18 cellular contexts compared by ENCODE assay signal in the genomic region with DNA sequence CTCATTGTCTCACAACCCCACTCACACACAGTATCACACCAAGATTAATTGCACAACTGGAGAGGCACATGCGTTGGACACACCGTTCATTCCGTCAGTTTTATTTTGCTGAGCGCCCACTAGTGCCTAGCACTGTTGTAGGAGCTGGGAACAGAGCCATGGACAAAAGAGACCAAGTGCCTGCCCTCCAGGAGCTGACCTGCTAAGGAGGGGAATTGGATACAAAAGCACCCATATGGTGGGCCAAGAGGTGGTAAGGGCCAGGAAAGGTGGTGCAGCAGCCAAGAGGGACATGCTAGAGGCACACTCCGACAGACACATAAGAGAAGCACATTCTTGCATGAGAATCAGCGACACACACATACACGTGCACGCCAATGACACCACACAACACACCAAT. TPM values are rescaled to one million over a fixed set of nuclear protein-coding genes. Genes with fewer than 3 reads are reported as not detected.
DNase-seq lines count a peak whose midpoint lies in the region; ATAC-seq and TF ChIP-seq lines count a peak whose summit lies in the region.
"Had no signal": no experiment of that assay in that cellular context is flagged by ENCODE, and none has a peak within 500 bp of the region (broad histone marks: within the 10 kb centered on the region; RNA-seq: fewer than 3 reads in every experiment).

No MANE protein-coding gene starts in this region.

- in situ Hi-C loops in brain microvascular endothelial cell (cut with HindIII; ENCODE audit: low pct_ligation_motif_present, low sequenced_read_pairs) = no loop called here

- peaks cover 11% of the 10 kb centered on the region for H3K4me1 Mint-ChIP-seq in central memory CD8-positive, alpha-beta T cell
- H3K4me1 Mint-ChIP-seq in nephron progenitor cell = peaks cover 40% of the 10 kb centered on the region

- no peak for ATAC-seq in central memory CD8-positive, alpha-beta T cell (replicated peaks; ENCODE audit: extremely low read depth, poor library complexity, severe bottlenecking)
- no peak for ATAC-seq in HG02610 (IDR thresholded peaks at IDR 0.05; ENCODE audit: unreplicated experiment)
- ATAC-seq: activated naive CD8-positive, alpha-beta T cell treated with anti-CD3 and anti-CD28 coated beads, Interleukin-2, amount 50 U/mL, for 24 hours; HCT116; naive thymus-derived CD8-positive, alpha-beta T cell had no signal

- H3K27ac ChIP-seq in HUES48 (ENCODE audit: low read depth, low read length) (no peak overlapping the region), brain microvascular endothelial cell (no peak overlapping the region)
- H3K27ac ChIP-seq: skin epidermis, tibial nerve had no signal

- H3K9me3 ChIP-seq in BE2C = no peaks in the 10 kb centered on the region
- no peaks in the 10 kb centered on the region for H3K9me3 ChIP-seq in HUES48 (ENCODE audit: control insufficient read depth, insufficient read depth, low read length)

- H3K4me3 ChIP-seq in BE2C (ENCODE audit: low read depth, low read length) = peak overlapping the region; percentile 42
- H3K4me3 ChIP-seq in HUES48 (ENCODE audit: low read depth, low read length) = peak overlapping the region; percentile 49
- no peak overlapping the region for H3K4me3 ChIP-seq in brain microvascular endothelial cell (ENCODE audit: low read depth, low read length)
- H3K4me3 ChIP-seq: skin epidermis, tibial nerve had no signal

- H3K27me3 ChIP-seq in BE2C = peaks cover 14% of the 10 kb centered on the region
- H3K27me3 ChIP-seq in HUES48 (ENCODE audit: control insufficient read depth, insufficient read depth, low read length) = peaks cover 86% of the 10 kb centered on the region
- peaks cover 61% of the 10 kb centered on the region for H3K27me3 ChIP-seq in brain microvascular endothelial cell (replicated peaks)

- H3K9ac ChIP-seq in HUES48 (ENCODE audit: low read depth, low read length) = no peak overlapping the region

- H3K27me3 Mint-ChIP-seq in central memory CD8-positive, alpha-beta T cell = peaks cover 85% of the 10 kb centered on the region
- peaks cover 85% of the 10 kb centered on the region for H3K27me3 Mint-ChIP-seq in nephron progenitor cell (ENCODE audit: low read depth, poor library complexity)

- H3K4me3 Mint-ChIP-seq in central memory CD8-positive, alpha-beta T cell = peak overlapping the region; percentile 19
- peak overlapping the region; percentile 73 for H3K4me3 Mint-ChIP-seq in nephron progenitor cell
- H3K4me3 Mint-ChIP-seq: activated CD4-positive, alpha-beta T cell treated with anti-CD3 and anti-CD28 coated beads for 36 hours; activated naive CD8-positive, alpha-beta T cell treated with anti-CD3 and anti-CD28 coated beads, Interleukin-2, amount 50 U/mL, for 24 hours; activated T-cell treated with anti-CD3 and anti-CD28 coated beads, Interleukin-2, amount 50 U/mL, for 72 hours; dendritic cell treated with granulocyte-macrophage colony-stimulating factor and Interleukin-4, amounts not matched to agents 40 ng/mL and 50 ng/mL, for 4 days; memory B cell; naive thymus-derived CD8-positive, alpha-beta T cell had no signal

- H3K9me3 Mint-ChIP-seq in central memory CD8-positive, alpha-beta T cell = peaks cover 6% of the 10 kb centered on the region
- H3K9me3 Mint-ChIP-seq in nephron progenitor cell = peaks cover 23% of the 10 kb centered on the region
- H3K9me3 Mint-ChIP-seq: activated naive CD8-positive, alpha-beta T cell treated with anti-CD3 and anti-CD28 coated beads, Interleukin-2, amount 50 U/mL, for 24 hours; dendritic cell treated with granulocyte-macrophage colony-stimulating factor and Interleukin-4, amounts not matched to agents 40 ng/mL and 50 ng/mL, for 4 days had no signal

- peaks cover 6% of the 10 kb centered on the region for H3K36me3 Mint-ChIP-seq in central memory CD8-positive, alpha-beta T cell (ENCODE audit: insufficient read depth)
- H3K36me3 Mint-ChIP-seq in nephron progenitor cell (ENCODE audit: low read depth) = no peaks in the 10 kb centered on the region

- peaks cover 15% of the 10 kb centered on the region for H3K4me1 ChIP-seq in BE2C
- H3K4me1 ChIP-seq in HUES48 (ENCODE audit: control insufficient read depth, insufficient read depth, low read length) = peaks cover 32% of the 10 kb centered on the region

- DNase-seq in BE2C (no peak), nephron progenitor cell (no peak), hepatic stellate cell (ENCODE audit: low spot score) (no peak), brain microvascular endothelial cell (no peak)
- no peak for DNase-seq in central memory CD8-positive, alpha-beta T cell (ENCODE audit: low spot score in 2 of 2)
- DNase-seq: activated naive CD8-positive, alpha-beta T cell treated with anti-CD3 and anti-CD28 coated beads, Interleukin-2, amount 50 U/mL, for 24 hours; activated T-cell treated with anti-CD3 and anti-CD28 coated beads, Interleukin-2, amount 50 U/mL, for 72 hours; DND-41; naive thymus-derived CD8-positive, alpha-beta T cell; stimulated activated naive CD4-positive, alpha-beta T cell treated with Interleukin-2 at 50 U/mL for 16 hours had no signal

- H3K27ac Mint-ChIP-seq in central memory CD8-positive, alpha-beta T cell (ENCODE audit: low read depth) = no peak overlapping the region
- no peak overlapping the region for H3K27ac Mint-ChIP-seq in nephron progenitor cell
- H3K27ac Mint-ChIP-seq: activated CD4-positive, alpha-beta T cell treated with anti-CD3 and anti-CD28 coated beads for 36 hours; activated naive CD8-positive, alpha-beta T cell treated with anti-CD3 and anti-CD28 coated beads, Interleukin-2, amount 50 U/mL, for 24 hours; activated T-cell treated with anti-CD3 and anti-CD28 coated beads, Interleukin-2, amount 50 U/mL, for 72 hours; dendritic cell treated with granulocyte-macrophage colony-stimulating factor and Interleukin-4, amounts not matched to agents 40 ng/mL and 50 ng/mL, for 4 days; memory B cell; naive thymus-derived CD8-positive, alpha-beta T cell had no signal

- H3K36me3 ChIP-seq in BE2C (no peaks in the 10 kb centered on the region), HUES48 (ENCODE audit: control insufficient read depth, insufficient read depth, low read length) (no peaks in the 10 kb centered on the region), brain microvascular endothelial cell (replicated peaks) (no peaks in the 10 kb centered on the region)
- H3K36me3 ChIP-seq: tibial nerve had no signal

- TF ChIP-seq CTCF in BE2C (IDR thresholded peaks at IDR 0.05; ENCODE audit: low read depth, low read length) (0 out of 2 replicates have a peak, but pooled peaks have one; percentile 5), nephron progenitor cell (IDR thresholded peaks at IDR 0.05) (no peak), brain microvascular endothelial cell (IDR thresholded peaks at IDR 0.05; ENCODE audit: low read depth, low read length, missing control alignments) (no peak)

RNA-seq across cellular contexts. Expression of a gene that starts 0.7 kb away (rescaled TPM):
- polyA plus RNA-seq in BE2C (2012; ENCODE audit: insufficient read depth, insufficient read length, low read depth) = 252 TPM
- polyA plus RNA-seq: naive thymus-derived CD8-positive, alpha-beta T cell had no signal
